ENCODE assay signal across 1 cellular context in the genomic region with DNA sequence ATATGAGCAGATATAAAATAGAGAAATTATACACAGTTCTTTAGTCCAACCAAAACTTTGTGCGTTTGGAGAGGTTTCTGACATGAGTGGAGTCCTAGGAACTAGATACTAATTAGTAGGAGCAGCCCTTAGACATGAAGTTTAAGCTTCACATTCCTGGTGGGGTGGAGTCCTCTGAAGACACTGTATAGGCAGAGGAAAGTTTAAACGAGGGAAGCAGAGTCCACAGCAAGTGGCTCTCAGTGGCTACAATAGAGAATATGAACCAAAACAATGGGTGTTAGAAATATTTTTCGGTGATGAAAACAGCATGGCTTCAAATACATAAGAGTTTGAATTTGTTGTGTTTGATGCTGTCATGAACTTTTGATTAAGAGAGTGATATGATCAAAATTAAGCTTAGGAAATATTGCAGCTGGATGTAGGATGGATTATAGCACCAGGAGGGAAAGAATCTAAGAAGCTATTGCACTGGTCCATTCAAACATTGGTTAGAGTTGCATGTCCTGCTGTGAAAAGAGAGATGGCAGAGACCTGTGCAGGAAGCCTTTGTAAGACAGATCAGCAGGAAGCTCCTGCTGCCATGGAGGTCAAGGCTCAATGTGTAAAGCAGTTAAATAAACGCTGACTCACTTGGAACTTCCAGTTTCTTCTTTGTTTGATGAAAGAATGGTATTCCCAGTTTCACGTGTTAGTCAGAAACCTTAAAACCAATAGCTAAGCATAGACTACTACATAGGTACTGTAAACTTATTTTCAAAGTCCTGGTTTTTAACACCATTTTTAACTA.
TF ChIP-seq lines count a peak whose summit lies in the region.

No MANE protein-coding gene starts in this region.

TF ChIP-seq in HepG2, 621 proteins besides CTCF, POLR2A, EP300 and RAD21 (continued from another document and continues in another):
- TF ChIP-seq, protein P1, sequence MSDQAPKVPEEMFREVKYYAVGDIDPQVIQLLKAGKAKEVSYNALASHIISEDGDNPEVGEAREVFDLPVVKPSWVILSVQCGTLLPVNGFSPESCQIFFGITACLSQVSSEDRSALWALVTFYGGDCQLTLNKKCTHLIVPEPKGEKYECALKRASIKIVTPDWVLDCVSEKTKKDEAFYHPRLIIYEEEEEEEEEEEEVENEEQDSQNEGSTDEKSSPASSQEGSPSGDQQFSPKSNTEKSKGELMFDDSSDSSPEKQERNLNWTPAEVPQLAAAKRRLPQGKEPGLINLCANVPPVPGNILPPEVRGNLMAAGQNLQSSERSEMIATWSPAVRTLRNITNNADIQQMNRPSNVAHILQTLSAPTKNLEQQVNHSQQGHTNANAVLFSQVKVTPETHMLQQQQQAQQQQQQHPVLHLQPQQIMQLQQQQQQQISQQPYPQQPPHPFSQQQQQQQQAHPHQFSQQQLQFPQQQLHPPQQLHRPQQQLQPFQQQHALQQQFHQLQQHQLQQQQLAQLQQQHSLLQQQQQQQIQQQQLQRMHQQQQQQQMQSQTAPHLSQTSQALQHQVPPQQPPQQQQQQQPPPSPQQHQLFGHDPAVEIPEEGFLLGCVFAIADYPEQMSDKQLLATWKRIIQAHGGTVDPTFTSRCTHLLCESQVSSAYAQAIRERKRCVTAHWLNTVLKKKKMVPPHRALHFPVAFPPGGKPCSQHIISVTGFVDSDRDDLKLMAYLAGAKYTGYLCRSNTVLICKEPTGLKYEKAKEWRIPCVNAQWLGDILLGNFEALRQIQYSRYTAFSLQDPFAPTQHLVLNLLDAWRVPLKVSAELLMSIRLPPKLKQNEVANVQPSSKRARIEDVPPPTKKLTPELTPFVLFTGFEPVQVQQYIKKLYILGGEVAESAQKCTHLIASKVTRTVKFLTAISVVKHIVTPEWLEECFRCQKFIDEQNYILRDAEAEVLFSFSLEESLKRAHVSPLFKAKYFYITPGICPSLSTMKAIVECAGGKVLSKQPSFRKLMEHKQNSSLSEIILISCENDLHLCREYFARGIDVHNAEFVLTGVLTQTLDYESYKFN (CRISPR knock-in tag; conservative IDR thresholded peaks at IDR 0.05), result peak; percentile 54
- TF ChIP-seq ZSCAN9 (CRISPR knock-in tag; IDR thresholded peaks at IDR 0.05; ENCODE audit: borderline replicate concordance) (no peak), ZNF672 (CRISPR knock-in tag; IDR thresholded peaks at IDR 0.05) (no peak), MIER2 (CRISPR knock-in tag; IDR thresholded peaks at IDR 0.05) (no peak), MBNL3 (CRISPR knock-in tag; conservative IDR thresholded peaks at IDR 0.05) (no peak), NCOA2 (CRISPR knock-in tag; IDR thresholded peaks at IDR 0.05) (peak; percentile 44; the same call in 1 of the 2 replicates), THAP11 (CRISPR knock-in tag; IDR thresholded peaks at IDR 0.05) (no peak), ZNF350 (CRISPR knock-in tag; IDR thresholded peaks at IDR 0.05; ENCODE audit: borderline replicate concordance, low read depth) (no peak), ZNF780A (CRISPR knock-in tag; IDR thresholded peaks at IDR 0.05) (no peak), ZNF577 (CRISPR knock-in tag; IDR thresholded peaks at IDR 0.05; ENCODE audit: borderline replicate concordance, low read depth) (no peak), ESRRA (CRISPR knock-in tag; IDR thresholded peaks at IDR 0.05; ENCODE audit: low read depth) (no peak), ATF7-NPFF (CRISPR knock-in tag; IDR thresholded peaks at IDR 0.05; ENCODE audit: low read depth) (no peak), SIN3B (IDR thresholded peaks at IDR 0.05; ENCODE audit: low read length) (no peak), PAWR (CRISPR knock-in tag; IDR thresholded peaks at IDR 0.05; ENCODE audit: borderline replicate concordance) (no peak), NR2F1 (CRISPR knock-in tag; IDR thresholded peaks at IDR 0.05) (peak; percentile 55 to 72; a peak in 3 of 4 replicates), ZNF792 (CRISPR knock-in tag; IDR thresholded peaks at IDR 0.05) (peak; percentile 50; the same call in 1 of the 2 replicates), PHF21A (CRISPR knock-in tag; IDR thresholded peaks at IDR 0.05) (no peak), ZNF331 (CRISPR knock-in tag; IDR thresholded peaks at IDR 0.05) (peak; percentile 47; the same call in 1 of the 2 replicates), MTF2 (CRISPR knock-in tag; IDR thresholded peaks at IDR 0.05; ENCODE audit: borderline replicate concordance) (no peak), NFE2L2 (IDR thresholded peaks at IDR 0.05; ENCODE audit: low read length) (peak; percentile 90), ZNF777 (CRISPR knock-in tag; IDR thresholded peaks at IDR 0.05) (no peak), GLI4 (CRISPR knock-in tag; IDR thresholded peaks at IDR 0.05; ENCODE audit: borderline replicate concordance) (no peak), ELF1 (CRISPR knock-in tag; IDR thresholded peaks at IDR 0.05) (no peak), IRF2 (CRISPR knock-in tag; IDR thresholded peaks at IDR 0.05) (peak; percentile 55; the same call in 1 of the 2 replicates), RFXAP (CRISPR knock-in tag; IDR thresholded peaks at IDR 0.05; ENCODE audit: borderline replicate concordance) (no peak), RFX3 (CRISPR knock-in tag; IDR thresholded peaks at IDR 0.05) (no peak), ZNF570 (CRISPR knock-in tag; IDR thresholded peaks at IDR 0.05; ENCODE audit: borderline replicate concordance) (no peak), ZKSCAN1 (IDR thresholded peaks at IDR 0.05; ENCODE audit: low read length) (no peak), KLF16 (CRISPR knock-in tag; IDR thresholded peaks at IDR 0.05) (no peak), PITX1 (CRISPR knock-in tag; IDR thresholded peaks at IDR 0.05) (no peak), MTA3 (CRISPR knock-in tag; IDR thresholded peaks at IDR 0.05) (no peak), ZNF235 (CRISPR knock-in tag; IDR thresholded peaks at IDR 0.05; ENCODE audit: borderline replicate concordance) (no peak)
- TF ChIP-seq, protein P2, sequence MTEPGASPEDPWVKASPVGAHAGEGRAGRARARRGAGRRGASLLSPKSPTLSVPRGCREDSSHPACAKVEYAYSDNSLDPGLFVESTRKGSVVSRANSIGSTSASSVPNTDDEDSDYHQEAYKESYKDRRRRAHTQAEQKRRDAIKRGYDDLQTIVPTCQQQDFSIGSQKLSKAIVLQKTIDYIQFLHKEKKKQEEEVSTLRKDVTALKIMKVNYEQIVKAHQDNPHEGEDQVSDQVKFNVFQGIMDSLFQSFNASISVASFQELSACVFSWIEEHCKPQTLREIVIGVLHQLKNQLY (CRISPR knock-in tag; IDR thresholded peaks at IDR 0.05), result peak; percentile 66; the same call in 1 of the 2 replicates
- TF ChIP-seq, protein P3, sequence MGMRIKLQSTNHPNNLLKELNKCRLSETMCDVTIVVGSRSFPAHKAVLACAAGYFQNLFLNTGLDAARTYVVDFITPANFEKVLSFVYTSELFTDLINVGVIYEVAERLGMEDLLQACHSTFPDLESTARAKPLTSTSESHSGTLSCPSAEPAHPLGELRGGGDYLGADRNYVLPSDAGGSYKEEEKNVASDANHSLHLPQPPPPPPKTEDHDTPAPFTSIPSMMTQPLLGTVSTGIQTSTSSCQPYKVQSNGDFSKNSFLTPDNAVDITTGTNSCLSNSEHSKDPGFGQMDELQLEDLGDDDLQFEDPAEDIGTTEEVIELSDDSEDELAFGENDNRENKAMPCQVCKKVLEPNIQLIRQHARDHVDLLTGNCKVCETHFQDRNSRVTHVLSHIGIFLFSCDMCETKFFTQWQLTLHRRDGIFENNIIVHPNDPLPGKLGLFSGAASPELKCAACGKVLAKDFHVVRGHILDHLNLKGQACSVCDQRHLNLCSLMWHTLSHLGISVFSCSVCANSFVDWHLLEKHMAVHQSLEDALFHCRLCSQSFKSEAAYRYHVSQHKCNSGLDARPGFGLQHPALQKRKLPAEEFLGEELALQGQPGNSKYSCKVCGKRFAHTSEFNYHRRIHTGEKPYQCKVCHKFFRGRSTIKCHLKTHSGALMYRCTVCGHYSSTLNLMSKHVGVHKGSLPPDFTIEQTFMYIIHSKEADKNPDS (CRISPR knock-in tag; IDR thresholded peaks at IDR 0.05), result no peak
- TF ChIP-seq, protein P4, sequence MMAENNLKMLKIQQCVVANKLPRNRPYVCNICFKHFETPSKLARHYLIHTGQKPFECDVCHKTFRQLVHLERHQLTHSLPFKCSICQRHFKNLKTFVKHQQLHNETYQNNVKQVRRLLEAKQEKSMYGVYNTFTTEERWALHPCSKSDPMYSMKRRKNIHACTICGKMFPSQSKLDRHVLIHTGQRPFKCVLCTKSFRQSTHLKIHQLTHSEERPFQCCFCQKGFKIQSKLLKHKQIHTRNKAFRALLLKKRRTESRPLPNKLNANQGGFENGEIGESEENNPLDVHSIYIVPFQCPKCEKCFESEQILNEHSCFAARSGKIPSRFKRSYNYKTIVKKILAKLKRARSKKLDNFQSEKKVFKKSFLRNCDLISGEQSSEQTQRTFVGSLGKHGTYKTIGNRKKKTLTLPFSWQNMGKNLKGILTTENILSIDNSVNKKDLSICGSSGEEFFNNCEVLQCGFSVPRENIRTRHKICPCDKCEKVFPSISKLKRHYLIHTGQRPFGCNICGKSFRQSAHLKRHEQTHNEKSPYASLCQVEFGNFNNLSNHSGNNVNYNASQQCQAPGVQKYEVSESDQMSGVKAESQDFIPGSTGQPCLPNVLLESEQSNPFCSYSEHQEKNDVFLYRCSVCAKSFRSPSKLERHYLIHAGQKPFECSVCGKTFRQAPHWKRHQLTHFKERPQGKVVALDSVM (CRISPR knock-in tag; IDR thresholded peaks at IDR 0.05), result no peak
- TF ChIP-seq, protein P5, sequence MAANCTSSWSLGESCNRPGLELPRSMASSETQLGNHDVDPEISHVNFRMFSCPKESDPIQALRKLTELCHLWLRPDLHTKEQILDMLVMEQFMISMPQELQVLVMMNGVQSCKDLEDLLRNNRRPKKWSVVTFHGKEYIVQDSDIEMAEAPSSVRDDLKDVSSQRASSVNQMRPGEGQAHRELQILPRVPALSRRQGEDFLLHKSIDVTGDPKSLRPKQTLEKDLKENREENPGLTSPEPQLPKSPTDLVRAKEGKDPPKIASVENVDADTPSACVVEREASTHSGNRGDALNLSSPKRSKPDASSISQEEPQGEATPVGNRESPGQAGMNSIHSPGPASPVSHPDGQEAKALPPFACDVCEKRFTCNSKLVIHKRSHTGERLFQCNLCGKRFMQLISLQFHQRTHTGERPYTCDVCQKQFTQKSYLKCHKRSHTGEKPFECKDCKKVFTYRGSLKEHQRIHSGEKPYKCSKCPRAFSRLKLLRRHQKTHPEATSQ (CRISPR knock-in tag; IDR thresholded peaks at IDR 0.05; ENCODE audit: borderline replicate concordance), result no peak
- TF ChIP-seq, protein P6, sequence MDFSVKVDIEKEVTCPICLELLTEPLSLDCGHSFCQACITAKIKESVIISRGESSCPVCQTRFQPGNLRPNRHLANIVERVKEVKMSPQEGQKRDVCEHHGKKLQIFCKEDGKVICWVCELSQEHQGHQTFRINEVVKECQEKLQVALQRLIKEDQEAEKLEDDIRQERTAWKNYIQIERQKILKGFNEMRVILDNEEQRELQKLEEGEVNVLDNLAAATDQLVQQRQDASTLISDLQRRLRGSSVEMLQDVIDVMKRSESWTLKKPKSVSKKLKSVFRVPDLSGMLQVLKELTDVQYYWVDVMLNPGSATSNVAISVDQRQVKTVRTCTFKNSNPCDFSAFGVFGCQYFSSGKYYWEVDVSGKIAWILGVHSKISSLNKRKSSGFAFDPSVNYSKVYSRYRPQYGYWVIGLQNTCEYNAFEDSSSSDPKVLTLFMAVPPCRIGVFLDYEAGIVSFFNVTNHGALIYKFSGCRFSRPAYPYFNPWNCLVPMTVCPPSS (IDR thresholded peaks at IDR 0.05), result no peak
- TF ChIP-seq, protein P7, sequence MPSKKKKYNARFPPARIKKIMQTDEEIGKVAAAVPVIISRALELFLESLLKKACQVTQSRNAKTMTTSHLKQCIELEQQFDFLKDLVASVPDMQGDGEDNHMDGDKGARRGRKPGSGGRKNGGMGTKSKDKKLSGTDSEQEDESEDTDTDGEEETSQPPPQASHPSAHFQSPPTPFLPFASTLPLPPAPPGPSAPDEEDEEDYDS (CRISPR knock-in tag; IDR thresholded peaks at IDR 0.05), result peak; percentile 13; the same call in 1 of the 2 replicates
- TF ChIP-seq, protein P8, sequence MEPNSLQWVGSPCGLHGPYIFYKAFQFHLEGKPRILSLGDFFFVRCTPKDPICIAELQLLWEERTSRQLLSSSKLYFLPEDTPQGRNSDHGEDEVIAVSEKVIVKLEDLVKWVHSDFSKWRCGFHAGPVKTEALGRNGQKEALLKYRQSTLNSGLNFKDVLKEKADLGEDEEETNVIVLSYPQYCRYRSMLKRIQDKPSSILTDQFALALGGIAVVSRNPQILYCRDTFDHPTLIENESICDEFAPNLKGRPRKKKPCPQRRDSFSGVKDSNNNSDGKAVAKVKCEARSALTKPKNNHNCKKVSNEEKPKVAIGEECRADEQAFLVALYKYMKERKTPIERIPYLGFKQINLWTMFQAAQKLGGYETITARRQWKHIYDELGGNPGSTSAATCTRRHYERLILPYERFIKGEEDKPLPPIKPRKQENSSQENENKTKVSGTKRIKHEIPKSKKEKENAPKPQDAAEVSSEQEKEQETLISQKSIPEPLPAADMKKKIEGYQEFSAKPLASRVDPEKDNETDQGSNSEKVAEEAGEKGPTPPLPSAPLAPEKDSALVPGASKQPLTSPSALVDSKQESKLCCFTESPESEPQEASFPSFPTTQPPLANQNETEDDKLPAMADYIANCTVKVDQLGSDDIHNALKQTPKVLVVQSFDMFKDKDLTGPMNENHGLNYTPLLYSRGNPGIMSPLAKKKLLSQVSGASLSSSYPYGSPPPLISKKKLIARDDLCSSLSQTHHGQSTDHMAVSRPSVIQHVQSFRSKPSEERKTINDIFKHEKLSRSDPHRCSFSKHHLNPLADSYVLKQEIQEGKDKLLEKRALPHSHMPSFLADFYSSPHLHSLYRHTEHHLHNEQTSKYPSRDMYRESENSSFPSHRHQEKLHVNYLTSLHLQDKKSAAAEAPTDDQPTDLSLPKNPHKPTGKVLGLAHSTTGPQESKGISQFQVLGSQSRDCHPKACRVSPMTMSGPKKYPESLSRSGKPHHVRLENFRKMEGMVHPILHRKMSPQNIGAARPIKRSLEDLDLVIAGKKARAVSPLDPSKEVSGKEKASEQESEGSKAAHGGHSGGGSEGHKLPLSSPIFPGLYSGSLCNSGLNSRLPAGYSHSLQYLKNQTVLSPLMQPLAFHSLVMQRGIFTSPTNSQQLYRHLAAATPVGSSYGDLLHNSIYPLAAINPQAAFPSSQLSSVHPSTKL (CRISPR knock-in tag; IDR thresholded peaks at IDR 0.05), result peak; percentile 90
